18 cellular contexts compared by ENCODE assay signal in the genomic region with DNA sequence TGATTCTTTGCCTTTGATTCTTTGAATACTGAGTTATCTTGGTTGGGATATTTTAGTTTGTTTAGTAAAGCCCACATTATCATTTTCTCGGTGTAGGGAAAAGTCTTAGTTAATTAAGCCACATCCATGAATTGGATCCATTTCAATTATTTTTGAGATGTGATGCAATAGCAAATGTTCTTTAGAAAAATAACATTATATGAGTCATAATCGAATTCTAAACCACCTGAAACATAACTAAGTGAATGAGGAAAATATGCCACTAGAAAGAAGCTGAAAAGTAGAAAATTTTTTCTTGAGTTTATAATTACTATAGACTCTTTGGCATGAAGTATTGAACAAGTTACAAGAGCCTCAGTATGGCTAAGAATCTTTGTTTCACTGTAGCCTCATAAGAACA. TPM values are rescaled to one million over a fixed set of nuclear protein-coding genes. Genes with fewer than 3 reads are reported as not detected.
DNase-seq lines count a peak whose midpoint lies in the region; ATAC-seq and TF ChIP-seq lines count a peak whose summit lies in the region.
"Had no signal": no experiment of that assay in that cellular context is flagged by ENCODE, and none has a peak within 500 bp of the region (broad histone marks: within the 10 kb centered on the region; RNA-seq: fewer than 3 reads in every experiment).

No MANE protein-coding gene starts in this region.

- H3K36me3 Mint-ChIP-seq in T-helper 17 cell (ENCODE audit: low read depth) (no peaks in the 10 kb centered on the region), immature natural killer cell (no peaks in the 10 kb centered on the region)
- H3K36me3 Mint-ChIP-seq: CD8-positive, alpha-beta memory T cell had no signal

- no peaks in the 10 kb centered on the region for H3K27me3 Mint-ChIP-seq in T-helper 17 cell
- H3K27me3 Mint-ChIP-seq in immature natural killer cell (ENCODE audit: low read depth in 3 of 3), result peaks cover 0 to 2% (median 0%) of the 10 kb centered on the region in 3 donors

- H3K9me3 ChIP-seq in gastroesophageal sphincter, result no peaks in the 10 kb centered on the region
- no peaks in the 10 kb centered on the region for H3K9me3 ChIP-seq in skeletal muscle tissue (ENCODE audit: control insufficient read depth in 3 of 3, low read length in 3 of 3)
- H3K9me3 ChIP-seq in T-helper 17 cell (ENCODE audit: control insufficient read depth, low read length, poor library complexity, severe bottlenecking), result no peaks in the 10 kb centered on the region
- H3K9me3 ChIP-seq: BLaER1 had no signal

- DNase-seq in astrocyte of the cerebellum (ENCODE audit: low read depth) (peak; percentile 20), choroid plexus epithelial cell (ENCODE audit: low read depth) (peak; percentile 51), UCSD-AML1 (lab: John Stamatoyannopoulos, UW; ENCODE audit: unreplicated experiment) (no peak), T-helper 17 cell (no peak), immature natural killer cell (no peak)
- DNase-seq: CD8-positive, alpha-beta memory T cell; GF-D8; NCI-H1436; NCI-H2081; NCI-H524; SIG-M5 had no signal

- no peak overlapping the region for H3K4me3 Mint-ChIP-seq in T-helper 17 cell
- H3K4me3 Mint-ChIP-seq in immature natural killer cell, result no peak overlapping the region
- H3K4me3 Mint-ChIP-seq: CD8-positive, alpha-beta memory T cell had no signal

- H3K4me3 ChIP-seq in astrocyte of the cerebellum (ENCODE audit: low read depth, low read length) (no peak overlapping the region), choroid plexus epithelial cell (ENCODE audit: low read depth, low read length) (no peak overlapping the region), gastroesophageal sphincter (no peak overlapping the region), skeletal muscle tissue (ENCODE audit: low read length in 3 of 3) (no peak overlapping the region)
- H3K4me3 ChIP-seq: BLaER1 had no signal

- H3K27ac Mint-ChIP-seq in T-helper 17 cell, result no peak overlapping the region
- H3K27ac Mint-ChIP-seq in immature natural killer cell, result no peak overlapping the region
- H3K27ac Mint-ChIP-seq: CD8-positive, alpha-beta memory T cell had no signal

- 50 to 80% methylated on average over 2 of the region's 2 CpGs for WGBS in gastroesophageal sphincter (ENCODE audit: low coverage in 1 of 2), 2 donors

- no peaks in the 10 kb centered on the region for H3K27me3 ChIP-seq in gastroesophageal sphincter
- no peaks in the 10 kb centered on the region for H3K27me3 ChIP-seq in skeletal muscle tissue (ENCODE audit: control insufficient read depth in 3 of 3, insufficient read depth in 3 of 3, low read length in 3 of 3)
- H3K27me3 ChIP-seq: BLaER1 had no signal

- in situ Hi-C loops in astrocyte of the cerebellum (cut with HindIII; ENCODE audit: low sequenced_read_pairs), result no loop called here

- H3K4me1 ChIP-seq in gastroesophageal sphincter, result peaks cover 4 to 27% (median 10%) of the 10 kb centered on the region in 3 donors
- peaks cover 10 to 11% (median 10%) of the 10 kb centered on the region in 3 donors for H3K4me1 ChIP-seq in skeletal muscle tissue (ENCODE audit: control insufficient read depth in 3 of 3, insufficient read depth in 3 of 3, low read length in 3 of 3)
- H3K4me1 ChIP-seq: BLaER1 had no signal

- peak overlapping the region in 1 of 3 donors; percentile 4 for H3K9ac ChIP-seq in skeletal muscle tissue (ENCODE audit: low read depth in 1 of 3, low read length in 3 of 3)
- H3K9ac ChIP-seq: BLaER1, KMS-11 had no signal

- TF ChIP-seq EP300 in gastroesophageal sphincter (IDR thresholded peaks at IDR 0.05), result no peak

- H3K4me1 Mint-ChIP-seq in T-helper 17 cell (no peaks in the 10 kb centered on the region), immature natural killer cell (no peaks in the 10 kb centered on the region)
- H3K4me1 Mint-ChIP-seq: CD8-positive, alpha-beta memory T cell had no signal

- no peak for TF ChIP-seq POLR2A in gastroesophageal sphincter (IDR thresholded peaks at IDR 0.05)

- peaks cover 0 to 2% (median 0%) of the 10 kb centered on the region in 6 donors for H3K9me3 Mint-ChIP-seq in immature natural killer cell
- H3K9me3 Mint-ChIP-seq: CD8-positive, alpha-beta memory T cell had no signal

- H3K36me3 ChIP-seq in gastroesophageal sphincter (no peaks in the 10 kb centered on the region), skeletal muscle tissue (ENCODE audit: control insufficient read depth in 3 of 3, insufficient read depth in 3 of 3, low read length in 3 of 3) (no peaks in the 10 kb centered on the region)
- H3K36me3 ChIP-seq: BLaER1 had no signal

- TF ChIP-seq CTCF in astrocyte of the cerebellum (IDR thresholded peaks at IDR 0.05; ENCODE audit: low read depth, low read length, missing control alignments) (no peak), choroid plexus epithelial cell (conservative IDR thresholded peaks at IDR 0.05; ENCODE audit: low read depth, low read length) (no peak), gastroesophageal sphincter (IDR thresholded peaks at IDR 0.05) (no peak)

- ATAC-seq in gastroesophageal sphincter (no peak), T-helper 17 cell (no peak)

- H3K27ac ChIP-seq in gastroesophageal sphincter (peak overlapping the region in 3 of 4 donors; percentile 24 to 37 (median 29)), skeletal muscle tissue (ENCODE audit: low read depth, low read length) (peak overlapping the region; percentile 84)
- H3K27ac ChIP-seq: BLaER1, HL-60, KMS-11 had no signal

RNA-seq across cellular contexts. Expression of a gene that starts 17.5 kb away (rescaled TPM):
- total RNA-seq in gastroesophageal sphincter (1 to 10 TPM in 1 of 4 donors, under 1 TPM in 2, not detected in 1; 0.94 to 2.6 (median 0.94) TPM), skeletal muscle tissue (not detected), T-helper 17 cell (under 1 TPM in 1 of 2 donors, not detected in 1; 0.45 TPM)
- polyA plus RNA-seq in immature natural killer cell, result not detected
- total RNA-seq: CD8-positive, alpha-beta memory T cell; RPMI7951 had no signal
- polyA plus RNA-seq: CD8-positive, alpha-beta memory T cell; H1 had no signal

RNA-seq across cellular contexts. Expression of a gene that starts 36.8 kb away (rescaled TPM):
- total RNA-seq in gastroesophageal sphincter (under 1 TPM in 1 of 4 donors, not detected in 3; 0.58 TPM), skeletal muscle tissue (1.0 TPM), T-helper 17 cell (not detected)
- not detected for polyA plus RNA-seq in immature natural killer cell
- total RNA-seq: CD8-positive, alpha-beta memory T cell; H1; RPMI7951 had no signal
- polyA plus RNA-seq: CD8-positive, alpha-beta memory T cell had no signal

Comparison
In these comparisons a context has a peak if more than half of its experiments do, and no peak if none do; other contexts are left out.
1. DNase-seq: peak in astrocyte of the cerebellum (single experiment) and choroid plexus epithelial cell (single experiment); none in UCSD-AML1 (single experiment), T-helper 17 cell (0 of 3) and immature natural killer cell (0 of 3).